ENCODE assay signal across 32 cellular contexts in genomic region chr20:61881861-61882260, GRCh38.
"Had no signal": no experiment of that assay in that cellular context is flagged by ENCODE, and none has a peak within 500 bp of the region (broad histone marks: within the 10 kb centered on the region; RNA-seq: fewer than 3 reads in every experiment).

No MANE protein-coding gene starts in this region.

- ATAC-seq: activated CD8-positive, alpha-beta T cell treated with anti-CD3 and anti-CD28 coated beads for 36 hours; activated naive CD4-positive, alpha-beta T cell treated with anti-CD3 and anti-CD28 coated beads, Interleukin-2, amount 50 U/mL, for 72 hours; activated T-cell treated with anti-CD3 and anti-CD28 coated beads, Interleukin-2, amount 50 U/mL, for 4 hours; activated T-cell treated with anti-CD3 and anti-CD28 coated beads, Interleukin-2, amount 50 U/mL, for 72 hours; activated T-helper 17 cell treated with anti-CD3 and anti-CD28 coated beads, Interleukin-2, amount 50 U/mL, for 72 hours; body of pancreas had no signal

- DNase-seq: activated B cell treated with CpG ODN at 0.5 μM for 24 hours; activated CD4-positive, alpha-beta memory T cell treated with anti-CD3 and anti-CD28 coated beads for 36 hours; activated CD4-positive, alpha-beta T cell treated with anti-CD3 and anti-CD28 coated beads for 4 hours; activated CD4-positive, alpha-beta T cell treated with anti-CD3 and anti-CD28 coated beads, Interleukin-2, amount 10 ng/mL, durations not matched to agents 24 days and 14 days; activated CD4-positive, alpha-beta T cell treated with anti-CD3 and anti-CD28 coated beads, Interleukin-2, amount 50 U/mL, for 1 hour; activated CD4-positive, alpha-beta T cell treated with anti-CD3 and anti-CD28 coated beads, Interleukin-2, amount 50 U/mL, for 4 hours; activated CD4-positive, CD25-positive, alpha-beta regulatory T cell treated with anti-CD3 and anti-CD28 coated beads, Interleukin-2, amount 50 U/mL, for 72 hours; activated CD8-positive, alpha-beta memory T cell treated with anti-CD3 and anti-CD28 coated beads, Interleukin-2, amount 50 U/mL, for 4 hours; activated CD8-positive, alpha-beta T cell treated with anti-CD3 and anti-CD28 coated beads for 36 hours; activated effector memory CD4-positive, alpha-beta T cell treated with anti-CD3 and anti-CD28 coated beads, Interleukin-2, amount 50 U/mL, for 16 hours; activated gamma-delta T cell treated with Interleukin-2 at 50 U/mL for 16 hours; activated naive CD4-positive, alpha-beta T cell; activated naive CD4-positive, alpha-beta T cell treated with anti-CD3 and anti-CD28 coated beads for 36 hours; activated naive CD4-positive, alpha-beta T cell treated with anti-CD3 and anti-CD28 coated beads, Interleukin-2, amount 50 U/mL, for 16 hours; activated naive CD8-positive, alpha-beta T cell treated with anti-CD3 and anti-CD28 coated beads for 36 hours; activated T-cell treated with anti-CD3 and anti-CD28 coated beads for 4 hours; activated T-cell treated with anti-CD3 and anti-CD28 coated beads, Interleukin-2, amount 50 U/mL, for 1 hour; activated T-cell treated with anti-CD3 and anti-CD28 coated beads, Interleukin-2, amount 50 U/mL, for 4 hours; activated T-cell treated with anti-CD3 and anti-CD28 coated beads, Interleukin-2, amount 50 U/mL, for 72 hours; adrenal gland; amniotic stem cell; aorta; body of pancreas; brain microvascular endothelial cell; central memory CD4-positive, alpha-beta T cell; T-helper 1 cell; T-helper 2 cell; T-helper 9 cell had no signal

- H3K36me3 ChIP-seq: adrenal gland, brain microvascular endothelial cell, breast epithelium had no signal

- H3K4me3 ChIP-seq: adrenal gland, body of pancreas, breast epithelium had no signal

- H3K9me3 ChIP-seq: adrenal gland, body of pancreas, breast epithelium had no signal

- H3K27me3 ChIP-seq: adrenal gland, brain microvascular endothelial cell had no signal

- H3K4me1 ChIP-seq: adrenal gland, body of pancreas, breast epithelium had no signal

- H3K27ac ChIP-seq: adrenal gland, body of pancreas, brain microvascular endothelial cell, breast epithelium, VCaP had no signal
